Comparison of ENCODE assay signal across 21 cellular contexts in the genomic region with DNA sequence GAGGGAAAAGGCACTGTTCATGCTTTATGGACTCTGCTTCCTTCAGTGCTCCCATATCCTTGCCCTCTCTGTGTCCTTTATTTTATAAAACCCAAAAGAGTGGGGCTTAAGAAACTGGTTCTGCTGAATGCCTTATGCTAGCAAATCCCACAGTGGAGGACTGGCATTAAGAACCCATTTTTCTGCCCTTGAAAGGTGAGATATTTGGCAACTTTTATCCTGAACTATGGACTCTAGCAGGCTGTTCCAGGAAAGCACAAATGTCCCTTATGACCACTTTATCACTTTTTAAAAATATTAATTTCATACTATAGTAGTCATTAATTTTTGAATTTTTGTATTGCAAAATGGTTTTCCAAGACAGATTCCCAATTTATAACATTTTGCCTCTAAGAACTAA.
DNase-seq lines count a peak whose midpoint lies in the region; ATAC-seq, FAIRE-seq and TF ChIP-seq lines count a peak whose summit lies in the region.
"Had no signal": no experiment of that assay in that cellular context is flagged by ENCODE, and none has a peak within 500 bp of the region (broad histone marks: within the 10 kb centered on the region; RNA-seq: fewer than 3 reads in every experiment).

No MANE protein-coding gene starts in this region.

- H3K4me1 ChIP-seq in liver (ENCODE audit: control insufficient read depth in 4 of 4, insufficient read depth in 4 of 4, low read length in 3 of 4) (peaks cover 0 to 6% (median 0%) of the 10 kb centered on the region in 4 donors), HepG2 (ENCODE audit: insufficient read depth, low read length) (no peaks in the 10 kb centered on the region), subcutaneous abdominal adipose tissue (ENCODE audit: control insufficient read depth in 5 of 5, insufficient read depth in 5 of 5, low read length in 5 of 5) (peaks cover 3 to 23% (median 21%) of the 10 kb centered on the region in 5 donors), stomach (no peaks in the 10 kb centered on the region)
- H3K4me1 ChIP-seq: BLaER1, Caco-2 had no signal

- H2AFZ ChIP-seq in HepG2 (ENCODE audit: low read length): no peak overlapping the region

- H3K9ac ChIP-seq in liver (ENCODE audit: low read depth in 1 of 2, low read length in 2 of 2) (no peak overlapping the region), HepG2 (ENCODE audit: insufficient read depth, low read depth, low read length) (no peak overlapping the region), subcutaneous abdominal adipose tissue (ENCODE audit: low read length in 5 of 5) (no peak overlapping the region)
- H3K9ac ChIP-seq: BLaER1 had no signal

- H3K9me3 ChIP-seq in liver (ENCODE audit: control insufficient read depth in 4 of 4, low read length in 3 of 4) (no peaks in the 10 kb centered on the region), HepG2 (ENCODE audit: low read length) (no peaks in the 10 kb centered on the region; the same call in 1 of the 2 replicates), subcutaneous abdominal adipose tissue (ENCODE audit: control insufficient read depth in 5 of 5, low read length in 5 of 5) (peaks cover 0 to 7% (median 4%) of the 10 kb centered on the region in 5 donors), stomach (peaks cover 0 to 7% (median 4%) of the 10 kb centered on the region in 4 donors)
- H3K9me3 ChIP-seq: Caco-2 had no signal

- TF ChIP-seq POLR2A in HepG2 (IDR thresholded peaks at IDR 0.05; ENCODE audit: insufficient read depth in 1 of 2, low read depth in 2 of 2, low read length in 2 of 2) (no peak), stomach (IDR thresholded peaks at IDR 0.05) (no peak)

- H3K4me2 ChIP-seq in HepG2 (ENCODE audit: low read depth, low read length): no peak overlapping the region
- H3K4me2 ChIP-seq: BLaER1 had no signal

- H3K27me3 ChIP-seq in liver (ENCODE audit: control insufficient read depth in 4 of 4, insufficient read depth in 4 of 4, low read length in 3 of 4): no peaks in the 10 kb centered on the region
- H3K27me3 ChIP-seq in HepG2 (ENCODE audit: control insufficient read depth in 1 of 2, insufficient read depth in 2 of 2, low read length in 2 of 2): no peaks in the 10 kb centered on the region
- no peaks in the 10 kb centered on the region for H3K27me3 ChIP-seq in subcutaneous abdominal adipose tissue (ENCODE audit: control insufficient read depth in 5 of 5, insufficient read depth in 4 of 5, low read length in 5 of 5)
- H3K27me3 ChIP-seq in stomach: no peaks in the 10 kb centered on the region
- H3K27me3 ChIP-seq: BLaER1 had no signal

- CTCF ChIA-PET in HepG2 (lab: Yijun Ruan, JAX; ENCODE audit: low intra/inter-chr PET ratio, low total read pairs): no interaction called here

- in situ Hi-C loops in HepG2 (cut with HindIII; ENCODE audit: extremely low pct_ligation_motif_present, low pct_unique_long_range_greater_than_20kb): no loop called here

- FAIRE-seq in HepG2 (lab: Jason Lieb, UNC): no peak
- FAIRE-seq: A204.1, G401.6, GM12892, H54 had no signal

- H3K79me2 ChIP-seq in HepG2 (ENCODE audit: insufficient read depth, low read length): no peaks in the 10 kb centered on the region

- ATAC-seq in HepG2: no peak
- ATAC-seq in left lobe of liver: peak; percentile 32
- ATAC-seq in HG03025 (IDR thresholded peaks at IDR 0.05; ENCODE audit: low FRiP score, unreplicated experiment): no peak
- ATAC-seq: CD8-positive, alpha-beta T cell had no signal

- H3K36me3 ChIP-seq in liver (ENCODE audit: control insufficient read depth in 4 of 4, insufficient read depth in 3 of 4, low read depth in 1 of 4, low read length in 3 of 4) (peaks cover 0 to 4% (median 0%) of the 10 kb centered on the region in 4 donors), HepG2 (replicated peaks in 1 of 2; ENCODE audit: control insufficient read depth in 1 of 2, insufficient read depth in 2 of 2, low read length in 2 of 2) (no peaks in the 10 kb centered on the region), subcutaneous abdominal adipose tissue (ENCODE audit: control insufficient read depth in 5 of 5, insufficient read depth in 5 of 5, low read length in 5 of 5) (no peaks in the 10 kb centered on the region), stomach (no peaks in the 10 kb centered on the region)
- H3K36me3 ChIP-seq: BLaER1 had no signal

- POLR2A ChIA-PET in HepG2 (lab: Yijun Ruan, JAX): no interaction called here

- TF ChIP-seq RAD21 in liver (IDR thresholded peaks at IDR 0.05): no peak
- no peak for TF ChIP-seq RAD21 in HepG2 (CRISPR knock-in tag; IDR thresholded peaks at IDR 0.05)

- DNase-seq in HepG2 (ENCODE audit: low spot score) (no peak), left lobe of liver (ENCODE audit: low spot score) (no peak), stomach (no peak), iPS-NIHi11 (ENCODE audit: low spot score) (no peak)
- DNase-seq: Caco-2; CD4-positive, CD25-positive, alpha-beta regulatory T cell; CD8-positive, alpha-beta T cell; DMS153; DND-41; GOT3; HCEC 1CT had no signal

- TF ChIP-seq EP300 in HepG2 (IDR thresholded peaks at IDR 0.05; ENCODE audit: low read depth in 2 of 2, low read length in 2 of 2): no peak
- no peak for TF ChIP-seq EP300 in HepG2 (CRISPR knock-in tag; IDR thresholded peaks at IDR 0.05; ENCODE audit: borderline replicate concordance)
- TF ChIP-seq EP300 in stomach (IDR thresholded peaks at IDR 0.05): no peak

- H3K4me3 ChIP-seq in liver (ENCODE audit: low read depth in 1 of 3, low read length in 3 of 3) (no peak overlapping the region), HepG2 (replicated peaks in 1 of 3; ENCODE audit: insufficient read depth in 1 of 3, low read depth in 2 of 3, low read length in 3 of 3) (no peak overlapping the region), subcutaneous abdominal adipose tissue (ENCODE audit: low read depth in 1 of 5, low read length in 5 of 5) (peak overlapping the region in 1 of 5 donors; percentile 9), stomach (no peak overlapping the region)
- H3K4me3 ChIP-seq: BLaER1 had no signal

- intact Hi-C loops in HepG2 (cut with micrococcal nuclease; ENCODE audit: unreplicated experiment) (no loop called here), stomach (cut with DNase I; ENCODE audit: low total_unique reads) (no loop called here)

- H3K27ac ChIP-seq in liver (ENCODE audit: low read depth in 1 of 2, low read length in 2 of 2) (no peak overlapping the region), HepG2 (ENCODE audit: extremely low read length, insufficient read depth, low read length) (no peak overlapping the region), subcutaneous abdominal adipose tissue (ENCODE audit: low read depth, low read length) (peak overlapping the region; percentile 42), stomach (no peak overlapping the region)
- H3K27ac ChIP-seq: 22Rv1, BLaER1, C4-2B had no signal

- no TSS peak for BruUV-seq in HepG2 (replicated peaks; lab: Mats Ljungman, UMichigan)

- no peak for TF ChIP-seq CTCF in liver (IDR thresholded peaks at IDR 0.05; ENCODE audit: low read depth, low read length, missing input control)
- no peak for TF ChIP-seq CTCF in HepG2 (CRISPR knock-in tag; IDR thresholded peaks at IDR 0.05)
- no peak for TF ChIP-seq CTCF in stomach (IDR thresholded peaks at IDR 0.05)

- no peaks in the 10 kb centered on the region for H4K20me1 ChIP-seq in HepG2 (ENCODE audit: insufficient read depth, low read length)
- H4K20me1 ChIP-seq: BLaER1 had no signal

TF ChIP-seq in liver, 16 proteins besides CTCF, POLR2A, EP300 and RAD21:
- no peak for TF ChIP-seq JUND (IDR thresholded peaks at IDR 0.05)
- TF ChIP-seq HNF4A (conservative IDR thresholded peaks at IDR 0.05): peak; percentile 42 to 51

TF ChIP-seq in HepG2, 621 proteins besides CTCF, POLR2A, EP300 and RAD21:
- TF ChIP-seq SATB2 (CRISPR knock-in tag; IDR thresholded peaks at IDR 0.05) (no peak), HNF1B (CRISPR knock-in tag; IDR thresholded peaks at IDR 0.05) (no peak), ZNF790 (CRISPR knock-in tag; IDR thresholded peaks at IDR 0.05; ENCODE audit: borderline replicate concordance) (no peak), CSRNP1 (CRISPR knock-in tag; IDR thresholded peaks at IDR 0.05) (no peak), ZNF543 (CRISPR knock-in tag; IDR thresholded peaks at IDR 0.05) (no peak)
TF ChIP-seq in HepG2: peak in this region for 0.
